ENCODE assay signal across 15 cellular contexts in genomic region chr2:124678043-124678442, GRCh38.
DNase-seq lines count a peak whose midpoint lies in the region; ATAC-seq lines count a peak whose summit lies in the region.
"Had no signal": no experiment of that assay in that cellular context is flagged by ENCODE, and none has a peak within 500 bp of the region (broad histone marks: within the 10 kb centered on the region; RNA-seq: fewer than 3 reads in every experiment).

No MANE protein-coding gene starts in this region.

- no peaks in the 10 kb centered on the region for H3K9me3 ChIP-seq in mesodermal cell (ENCODE audit: control insufficient read depth, low read length)

- peak overlapping the region; percentile 13 for H3K27ac ChIP-seq in mesodermal cell (ENCODE audit: low read depth, low read length, severe bottlenecking)
- H3K27ac ChIP-seq: 22Rv1, GM23248 had no signal

- no peaks in the 10 kb centered on the region for H3K4me1 ChIP-seq in mesodermal cell (ENCODE audit: control insufficient read depth, insufficient read depth, low read length, poor library complexity, severe bottlenecking)

- ATAC-seq in HG02588 (IDR thresholded peaks at IDR 0.05; ENCODE audit: unreplicated experiment) (no peak), HG02852 (IDR thresholded peaks at IDR 0.05; ENCODE audit: unreplicated experiment) (no peak)
- ATAC-seq: CD8-positive, alpha-beta T cell; GM12878; HCT116 had no signal

- 52 to 73% methylated on average over 2 of the region's 2 CpGs for WGBS in mesodermal cell (ENCODE audit: insufficient coverage in 2 of 2), 2 experiments

- intact Hi-C loops in posterior vena cava (cut with DNase I) = no loop called here

- DNase-seq in EH (ENCODE audit: low read depth) (peak; percentile 67), M059J (ENCODE audit: low read depth) (peak; percentile 64), islet precursor cell (peak; percentile 54), posterior vena cava (ENCODE audit: low spot score) (no peak)
- DNase-seq in stimulated activated CD4-positive, alpha-beta T cell treated with anti-CD3 and anti-CD28 coated beads, Interleukin-4, amount 100 ng/mL, for 4 hours = no peak
- DNase-seq: CD8-positive, alpha-beta T cell; COR-L47; DND-41; GM23248 had no signal

- no peaks in the 10 kb centered on the region for H3K36me3 ChIP-seq in mesodermal cell (ENCODE audit: control insufficient read depth, insufficient read depth, low read length)

- H3K4me3 ChIP-seq in mesodermal cell (ENCODE audit: extremely low read depth, insufficient read depth, low read length, poor library complexity, severe bottlenecking) = no peak overlapping the region
- H3K4me3 ChIP-seq: GM12878, GM23248 had no signal

Comparison
In these comparisons a context has a peak if more than half of its experiments do, and no peak if none do; other contexts are left out.
1. DNase-seq: peak in EH (single experiment), M059J (single experiment) and islet precursor cell (single experiment); none in posterior vena cava (single experiment) and stimulated activated CD4-positive, alpha-beta T cell treated with anti-CD3 and anti-CD28 coated beads, Interleukin-4, amount 100 ng/mL, for 4 hours (0 of 2).